In genomic region chrX:74420194-74421035, GRCh38 we compare ENCODE assay signal across 8 cellular contexts. TPM values are rescaled to one million over a fixed set of nuclear protein-coding genes. Genes with fewer than 3 reads are reported as not detected.
A peak's percentile ranks its signal among the peaks of the same experiment; 100 is the strongest.
DNase-seq lines count a peak whose midpoint lies in the region; ATAC-seq, FAIRE-seq and TF ChIP-seq lines count a peak whose summit lies in the region.

No MANE protein-coding gene starts in this region.

- H3K4me2 ChIP-seq in Loucy (ENCODE audit: low read depth, low read length, poor library complexity, severe bottlenecking) = peak overlapping the region; percentile 98

- no peaks in the 10 kb centered on the region for H3K27me3 ChIP-seq in Loucy (ENCODE audit: insufficient read depth, low read length, poor library complexity, severe bottlenecking)

- in situ Hi-C loops in GM13977 (cut with MboI; ENCODE audit: low pct_unique_long_range_greater_than_20kb, low sequenced_read_pairs, unreplicated experiment) = no loop called here

- H4K20me1 ChIP-seq in Loucy (ENCODE audit: insufficient read depth, low read length, poor library complexity, severe bottlenecking) = no peaks in the 10 kb centered on the region

- H3K27ac Mint-ChIP-seq in CD14-positive monocyte = peak overlapping the region in 1 of 7 donors; percentile 6
- H3K27ac Mint-ChIP-seq in naive B cell = no peak overlapping the region

- H3K4me3 Mint-ChIP-seq in CD14-positive monocyte = peak overlapping the region; percentile 74 to 91
- H3K4me3 Mint-ChIP-seq in naive B cell = peak overlapping the region; percentile 81 to 93 (median 87)

- H3K36me3 Mint-ChIP-seq in CD14-positive monocyte = peaks cover 3 to 4% of the 10 kb centered on the region in 2 donors
- peaks cover 0 to 7% of the 10 kb centered on the region in 2 donors for H3K36me3 Mint-ChIP-seq in naive B cell

- H3K4me1 Mint-ChIP-seq in CD14-positive monocyte = peaks cover 26% of the 10 kb centered on the region
- H3K4me1 Mint-ChIP-seq in naive B cell = peaks cover 13 to 19% (median 16%) of the 10 kb centered on the region in 3 donors

- ATAC-seq in naive B cell (ENCODE audit: low read depth in 2 of 2) = peak; percentile 26 to 34
- no peak for ATAC-seq in HG02981 (IDR thresholded peaks at IDR 0.05; ENCODE audit: unreplicated experiment)

- intact Hi-C loops in CD14-positive monocyte (cut with micrococcal nuclease) = no loop called here

- H3F3A ChIP-seq in Loucy (ENCODE audit: low read depth) = no peaks in the 10 kb centered on the region

- no peaks in the 10 kb centered on the region for H3K79me2 ChIP-seq in Loucy (ENCODE audit: insufficient read depth, low read length)

- H3K4me1 ChIP-seq in Loucy (ENCODE audit: insufficient read depth, low read length, poor library complexity, severe bottlenecking) = no peaks in the 10 kb centered on the region

- H3K9me3 ChIP-seq in Loucy (ENCODE audit: insufficient read depth, low read depth, low read length) = no peaks in the 10 kb centered on the region

- no peaks in the 10 kb centered on the region for H3K36me3 ChIP-seq in Loucy (ENCODE audit: insufficient read depth, low read length)

- peak overlapping the region; percentile 87 for H3K9ac ChIP-seq in Loucy (ENCODE audit: low read depth, low read length, poor library complexity, severe bottlenecking)

- TF ChIP-seq CTCF in CD14-positive monocyte (IDR thresholded peaks at IDR 0.05) (no peak), Loucy (conservative IDR thresholded peaks at IDR 0.05; ENCODE audit: low read length) (no peak; the same call in 1 of the 2 replicates), GM13977 (IDR thresholded peaks at IDR 0.05; ENCODE audit: extremely low read depth, insufficient read depth, missing control alignments) (no peak)

- H3K9me2 ChIP-seq in Loucy (replicated peaks; ENCODE audit: low read depth, low read length) = no peaks in the 10 kb centered on the region

- peak overlapping the region; percentile 92 for H2AFZ ChIP-seq in Loucy (ENCODE audit: low read length)

- no peak for DNase-seq in CD14-positive monocyte (ENCODE audit: low spot score)
- DNase-seq in activated gamma-delta T cell treated with Interleukin-2 at 50 U/mL for 16 hours = peak; percentile 6
- peak; percentile 30 for DNase-seq in fibroblast of the conjunctiva (ENCODE audit: low read depth)
- DNase-seq in naive B cell = peak; percentile 13
- peak; percentile 68 for DNase-seq in urothelium cell line (ENCODE audit: low spot score)
- DNase-seq in GM13977 (ENCODE audit: low spot score) = no peak

- FAIRE-seq in urothelium cell line (lab: Jason Lieb, UNC) = no peak

- H3K4me3 ChIP-seq in Loucy (ENCODE audit: low read length, poor library complexity, severe bottlenecking) = peak overlapping the region; percentile 81

- H3K27me3 Mint-ChIP-seq in CD14-positive monocyte (ENCODE audit: low read depth in 3 of 3) (peaks cover 40 to 61% (median 47%) of the 10 kb centered on the region in 3 donors), naive B cell (peaks cover 14 to 53% (median 41%) of the 10 kb centered on the region in 3 donors)

- H3K9me3 Mint-ChIP-seq in CD14-positive monocyte (peaks cover 0 to 36% (median 19%) of the 10 kb centered on the region in 7 donors), naive B cell (peaks cover 0 to 6% (median 0%) of the 10 kb centered on the region in 7 donors)

RNA-seq across cellular contexts. Expression of gene SLC16A2, which starts 0.9 kb away (rescaled TPM):
- polyA plus RNA-seq in CD14-positive monocyte = not detected
- under 1 TPM in 1 of 6 donors, not detected in 5; 0.15 TPM for polyA plus RNA-seq in naive B cell (ENCODE audit: low read depth in 6 of 6)

Comparison
In these comparisons a context has a peak if more than half of its experiments do, and no peak if none do; other contexts are left out.
1. DNase-seq: peak in activated gamma-delta T cell treated with Interleukin-2 at 50 U/mL for 16 hours (single experiment), fibroblast of the conjunctiva (single experiment), naive B cell (single experiment) and urothelium cell line (single experiment); none in CD14-positive monocyte (single experiment) and GM13977 (single experiment).